Comparison of ENCODE assay signal across 1 cellular context in the genomic region with DNA sequence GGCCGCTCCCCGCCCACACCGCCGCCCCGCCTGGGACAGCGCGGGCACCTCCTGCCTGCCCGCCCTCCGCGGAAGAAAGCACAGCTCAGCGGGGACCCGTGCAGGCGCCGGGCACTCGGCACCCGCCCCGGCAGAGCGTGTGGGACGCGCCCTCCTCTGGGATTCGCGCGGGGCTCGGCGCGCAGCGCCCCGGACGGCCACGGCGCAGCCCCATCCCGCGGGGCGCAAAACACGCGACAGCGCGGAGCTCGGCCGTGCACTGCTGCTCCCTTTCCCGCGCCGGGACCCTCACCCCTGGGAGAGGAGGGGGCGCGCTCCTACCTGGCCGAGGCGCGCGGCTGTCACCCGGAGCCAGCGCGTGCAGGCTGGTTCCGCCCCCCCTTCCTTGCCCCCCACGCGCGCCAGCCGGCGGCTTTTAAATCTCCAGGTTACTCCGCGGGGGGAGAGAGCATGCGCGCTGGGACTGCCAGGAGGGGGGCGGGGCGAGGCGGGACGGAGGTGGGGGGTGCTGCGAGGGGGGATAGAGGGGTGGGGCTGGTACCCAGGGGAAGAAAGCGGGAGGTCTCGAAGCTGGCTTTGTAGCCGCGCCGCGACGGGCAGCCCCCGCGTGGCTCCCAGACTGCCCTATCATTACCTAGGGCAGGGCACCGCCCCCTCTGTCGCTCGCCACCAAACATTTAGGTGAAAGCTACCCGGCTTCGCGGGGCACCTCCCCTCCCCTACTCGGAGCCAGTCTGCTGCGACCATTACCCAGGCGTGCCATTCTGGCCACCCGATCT.
TF ChIP-seq lines count a peak whose summit lies in the region.

Gene SLC45A3 (minus strand): TSS at position 437 of the 779 bp plus-strand sequence. CDS start 15,853 bp downstream, outside the sequence.

TF ChIP-seq in GM12878, 131 proteins besides CTCF, POLR2A, EP300 and RAD21 (continued from another document):
- TF ChIP-seq, protein P1, sequence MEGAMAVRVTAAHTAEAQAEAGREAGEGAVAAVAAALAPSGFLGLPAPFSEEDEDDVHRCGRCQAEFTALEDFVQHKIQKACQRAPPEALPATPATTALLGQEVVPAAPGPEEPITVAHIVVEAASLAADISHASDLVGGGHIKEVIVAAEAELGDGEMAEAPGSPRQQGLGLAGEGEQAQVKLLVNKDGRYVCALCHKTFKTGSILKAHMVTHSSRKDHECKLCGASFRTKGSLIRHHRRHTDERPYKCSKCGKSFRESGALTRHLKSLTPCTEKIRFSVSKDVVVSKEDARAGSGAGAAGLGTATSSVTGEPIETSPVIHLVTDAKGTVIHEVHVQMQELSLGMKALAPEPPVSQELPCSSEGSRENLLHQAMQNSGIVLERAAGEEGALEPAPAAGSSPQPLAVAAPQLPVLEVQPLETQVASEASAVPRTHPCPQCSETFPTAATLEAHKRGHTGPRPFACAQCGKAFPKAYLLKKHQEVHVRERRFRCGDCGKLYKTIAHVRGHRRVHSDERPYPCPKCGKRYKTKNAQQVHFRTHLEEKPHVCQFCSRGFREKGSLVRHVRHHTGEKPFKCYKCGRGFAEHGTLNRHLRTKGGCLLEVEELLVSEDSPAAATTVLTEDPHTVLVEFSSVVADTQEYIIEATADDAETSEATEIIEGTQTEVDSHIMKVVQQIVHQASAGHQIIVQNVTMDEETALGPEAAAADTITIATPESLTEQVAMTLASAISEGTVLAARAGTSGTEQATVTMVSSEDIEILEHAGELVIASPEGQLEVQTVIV (IDR thresholded peaks at IDR 0.05; ENCODE audit: borderline replicate concordance, partially characterized antibody), result no peak
- TF ChIP-seq, protein P2, sequence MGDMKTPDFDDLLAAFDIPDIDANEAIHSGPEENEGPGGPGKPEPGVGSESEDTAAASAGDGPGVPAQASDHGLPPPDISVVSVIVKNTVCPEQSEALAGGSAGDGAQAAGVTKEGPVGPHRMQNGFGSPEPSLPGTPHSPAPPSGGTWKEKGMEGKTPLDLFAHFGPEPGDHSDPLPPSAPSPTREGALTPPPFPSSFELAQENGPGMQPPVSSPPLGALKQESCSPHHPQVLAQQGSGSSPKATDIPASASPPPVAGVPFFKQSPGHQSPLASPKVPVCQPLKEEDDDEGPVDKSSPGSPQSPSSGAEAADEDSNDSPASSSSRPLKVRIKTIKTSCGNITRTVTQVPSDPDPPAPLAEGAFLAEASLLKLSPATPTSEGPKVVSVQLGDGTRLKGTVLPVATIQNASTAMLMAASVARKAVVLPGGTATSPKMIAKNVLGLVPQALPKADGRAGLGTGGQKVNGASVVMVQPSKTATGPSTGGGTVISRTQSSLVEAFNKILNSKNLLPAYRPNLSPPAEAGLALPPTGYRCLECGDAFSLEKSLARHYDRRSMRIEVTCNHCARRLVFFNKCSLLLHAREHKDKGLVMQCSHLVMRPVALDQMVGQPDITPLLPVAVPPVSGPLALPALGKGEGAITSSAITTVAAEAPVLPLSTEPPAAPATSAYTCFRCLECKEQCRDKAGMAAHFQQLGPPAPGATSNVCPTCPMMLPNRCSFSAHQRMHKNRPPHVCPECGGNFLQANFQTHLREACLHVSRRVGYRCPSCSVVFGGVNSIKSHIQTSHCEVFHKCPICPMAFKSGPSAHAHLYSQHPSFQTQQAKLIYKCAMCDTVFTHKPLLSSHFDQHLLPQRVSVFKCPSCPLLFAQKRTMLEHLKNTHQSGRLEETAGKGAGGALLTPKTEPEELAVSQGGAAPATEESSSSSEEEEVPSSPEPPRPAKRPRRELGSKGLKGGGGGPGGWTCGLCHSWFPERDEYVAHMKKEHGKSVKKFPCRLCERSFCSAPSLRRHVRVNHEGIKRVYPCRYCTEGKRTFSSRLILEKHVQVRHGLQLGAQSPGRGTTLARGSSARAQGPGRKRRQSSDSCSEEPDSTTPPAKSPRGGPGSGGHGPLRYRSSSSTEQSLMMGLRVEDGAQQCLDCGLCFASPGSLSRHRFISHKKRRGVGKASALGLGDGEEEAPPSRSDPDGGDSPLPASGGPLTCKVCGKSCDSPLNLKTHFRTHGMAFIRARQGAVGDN (IDR thresholded peaks at IDR 0.05), result 0 out of 2 replicates have a peak, but pooled peaks have one; percentile 44
- no peak for TF ChIP-seq ZBED1 (IDR thresholded peaks at IDR 0.05; ENCODE audit: borderline replicate concordance)
